Comparison of ENCODE assay signal across 8 cellular contexts in the genomic region with DNA sequence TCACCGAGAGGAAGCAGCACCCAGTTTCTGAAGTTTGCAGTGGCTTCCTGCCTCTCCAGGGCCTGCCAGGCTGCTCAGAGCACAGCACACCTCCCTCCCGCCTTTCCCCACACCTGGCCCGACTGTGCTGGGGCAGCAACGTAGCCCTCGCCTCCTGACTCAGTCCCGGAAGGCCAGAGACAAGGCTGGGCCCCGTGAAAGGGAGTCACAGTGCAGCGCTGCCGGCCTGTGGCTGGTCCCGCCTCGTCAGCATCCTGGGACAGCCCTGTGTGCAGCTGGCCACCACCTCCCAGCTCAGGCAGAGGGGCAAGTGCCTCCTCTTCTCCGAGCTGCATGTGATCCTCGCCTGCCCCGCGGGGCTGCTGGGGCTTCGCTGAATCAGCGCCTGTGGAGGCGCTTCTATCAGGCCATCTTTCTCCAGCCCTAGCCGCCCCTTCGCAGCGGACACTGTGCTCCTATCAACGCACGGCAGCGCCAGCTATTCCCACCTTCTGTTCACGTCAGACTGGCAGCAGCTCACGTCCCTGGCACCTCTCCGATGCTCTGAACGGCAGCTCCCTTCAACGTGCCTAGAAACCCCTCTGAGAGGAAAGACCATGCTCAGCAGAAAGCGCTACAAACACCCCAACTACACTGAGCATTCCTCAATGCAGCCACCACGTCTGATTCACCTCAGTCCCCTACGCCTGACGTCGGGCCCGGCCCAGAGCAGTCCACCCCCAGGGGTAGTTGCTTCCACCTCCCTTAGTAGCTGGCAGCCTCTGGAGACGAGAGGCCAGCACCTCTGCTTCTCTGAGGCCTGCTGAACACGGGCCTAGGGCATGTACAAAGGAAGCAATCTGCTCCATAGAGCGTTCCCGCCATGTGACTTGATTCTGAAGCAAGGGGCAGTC.
A peak's percentile ranks its signal among the peaks of the same experiment; 100 is the strongest.
DNase-seq lines count a peak whose midpoint lies in the region; ATAC-seq and TF ChIP-seq lines count a peak whose summit lies in the region.
"Had no signal": no experiment of that assay in that cellular context is flagged by ENCODE, and none has a peak within 500 bp of the region (broad histone marks: within the 10 kb centered on the region; RNA-seq: fewer than 3 reads in every experiment).

No MANE protein-coding gene starts in this region.

- no peak overlapping the region for H3K4me3 Mint-ChIP-seq in progenitor cell of endocrine pancreas (ENCODE audit: low read depth)
- H3K4me3 Mint-ChIP-seq in T-helper 2 cell treated with Interferon-gamma antibody and Interleukin-4, amounts not matched to agents 5 μg/mL and 100 μg/mL, for 36 hours, result no peak overlapping the region

- H3K27ac Mint-ChIP-seq in progenitor cell of endocrine pancreas, result peak overlapping the region; percentile 73
- H3K27ac Mint-ChIP-seq in T-helper 2 cell treated with Interferon-gamma antibody and Interleukin-4, amounts not matched to agents 5 μg/mL and 100 μg/mL, for 36 hours, result no peak overlapping the region
- H3K27ac Mint-ChIP-seq: activated T-helper 2 cell treated with anti-CD3 and anti-CD28 coated beads, Interferon-gamma antibody, Interleukin-2, Interleukin-4, amounts not matched to agents 10 μg/mL and 5 μg/mL and 100 μg/mL, durations not matched to agents 14 hours and 24 hours and 36 hours had no signal

- no peak for TF ChIP-seq CTCF in VCaP (conservative IDR thresholded peaks at IDR 0.05)
- TF ChIP-seq CTCF in progenitor cell of endocrine pancreas (IDR thresholded peaks at IDR 0.05; ENCODE audit: unreplicated experiment), result no peak

- TF ChIP-seq POLR2A in GM19193 (IDR thresholded peaks at IDR 0.05; ENCODE audit: extremely low read depth, insufficient read depth, insufficient read length), result peak; percentile 31

- no peak for ATAC-seq in GM21447 (IDR thresholded peaks at IDR 0.05; ENCODE audit: unreplicated experiment)

- H3K9me3 Mint-ChIP-seq in progenitor cell of endocrine pancreas (ENCODE audit: low read depth), result no peaks in the 10 kb centered on the region
- H3K9me3 Mint-ChIP-seq in T-helper 2 cell treated with Interferon-gamma antibody and Interleukin-4, amounts not matched to agents 5 μg/mL and 100 μg/mL, for 36 hours, result no peaks in the 10 kb centered on the region
- H3K9me3 Mint-ChIP-seq: activated T-helper 2 cell treated with anti-CD3 and anti-CD28 coated beads, Interferon-gamma antibody, Interleukin-2, Interleukin-4, amounts not matched to agents 10 μg/mL and 5 μg/mL and 100 μg/mL, durations not matched to agents 14 hours and 24 hours and 36 hours had no signal

- H3K4me1 Mint-ChIP-seq in progenitor cell of endocrine pancreas (ENCODE audit: low read depth), result no peaks in the 10 kb centered on the region
- H3K4me1 Mint-ChIP-seq in T-helper 2 cell treated with Interferon-gamma antibody and Interleukin-4, amounts not matched to agents 5 μg/mL and 100 μg/mL, for 36 hours (ENCODE audit: low read depth), result peaks cover 6% of the 10 kb centered on the region

- peak; percentile 29 for DNase-seq in globus pallidus (ENCODE audit: low spot score)
- no peak for DNase-seq in progenitor cell of endocrine pancreas (ENCODE audit: low spot score, unreplicated experiment)
- no peak for DNase-seq in T-helper 2 cell treated with Interferon-gamma antibody and Interleukin-4, amounts not matched to agents 5 μg/mL and 100 μg/mL, for 36 hours (ENCODE audit: low spot score)
- DNase-seq in dedifferentiated amniotic fluid mesenchymal stem cell (ENCODE audit: extremely low spot score), result no peak

- H3K27ac ChIP-seq in VCaP, result peak overlapping the region; percentile 41

- H3K27me3 Mint-ChIP-seq in progenitor cell of endocrine pancreas, result no peaks in the 10 kb centered on the region
- H3K27me3 Mint-ChIP-seq in T-helper 2 cell treated with Interferon-gamma antibody and Interleukin-4, amounts not matched to agents 5 μg/mL and 100 μg/mL, for 36 hours (ENCODE audit: low read depth), result no peaks in the 10 kb centered on the region

- peaks cover 14% of the 10 kb centered on the region for H3K36me3 Mint-ChIP-seq in progenitor cell of endocrine pancreas (ENCODE audit: insufficient read depth)
- H3K36me3 Mint-ChIP-seq in T-helper 2 cell treated with Interferon-gamma antibody and Interleukin-4, amounts not matched to agents 5 μg/mL and 100 μg/mL, for 36 hours (ENCODE audit: low read depth), result peaks cover 6% of the 10 kb centered on the region
